ENCODE assay signal across 31 cellular contexts in the genomic region with DNA sequence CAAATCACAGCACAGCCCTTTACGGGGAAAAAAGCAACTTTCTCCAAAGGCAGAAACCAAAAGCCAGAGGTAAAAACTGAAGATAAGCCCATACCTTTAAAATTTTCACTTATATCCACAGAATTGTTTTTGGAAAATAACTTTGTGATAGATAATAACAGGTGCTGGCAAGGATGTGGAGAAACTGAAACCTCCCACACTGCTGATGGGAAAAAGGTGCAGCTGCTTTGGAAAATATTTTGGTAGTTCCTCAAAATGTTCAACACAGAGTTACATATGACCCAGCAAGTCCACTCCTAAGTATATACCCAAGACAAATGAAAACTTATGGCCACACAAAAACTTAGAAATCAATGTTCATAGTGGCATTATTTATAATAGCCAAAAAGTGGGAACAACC. TPM values are rescaled to one million over a fixed set of nuclear protein-coding genes. Genes with fewer than 3 reads are reported as not detected.
"Had no signal": no experiment of that assay in that cellular context is flagged by ENCODE, and none has a peak within 500 bp of the region (broad histone marks: within the 10 kb centered on the region; RNA-seq: fewer than 3 reads in every experiment).

No MANE protein-coding gene starts in this region.

- H3K27ac ChIP-seq: colonic mucosa, esophagus muscularis mucosa, foreskin keratinocyte, gastroesophageal sphincter, heart left ventricle, hepatocyte, ovary, psoas muscle, sigmoid colon, skin epidermis, thoracic aorta, tibial nerve, upper lobe of left lung, uterus had no signal

- H3K9me3 ChIP-seq: colonic mucosa, esophagus muscularis mucosa, gastroesophageal sphincter, heart left ventricle, ovary, psoas muscle, sigmoid colon, spleen, thoracic aorta, tibial nerve, upper lobe of left lung, uterus had no signal

- FAIRE-seq: endothelial cell of umbilical vein, kidney had no signal

- H3K27me3 ChIP-seq: colonic mucosa, esophagus muscularis mucosa, foreskin keratinocyte, gastroesophageal sphincter, heart left ventricle, hepatocyte, ovary, sigmoid colon, spleen, tibial nerve, upper lobe of left lung, uterus had no signal

- H3K4me3 ChIP-seq: colonic mucosa, esophagus muscularis mucosa, gastroesophageal sphincter, heart left ventricle, hepatocyte, lung, ovary, psoas muscle, sigmoid colon, skin epidermis, spleen, thoracic aorta, tibial nerve, upper lobe of left lung, uterus had no signal

- H3K36me3 ChIP-seq: ovary, uterus had no signal

- DNase-seq: colonic mucosa; effector memory CD4-positive, alpha-beta T cell; foreskin keratinocyte; heart left ventricle; kidney; naive B cell; occipital lobe; ovary; posterior cingulate gyrus; psoas muscle; right cardiac atrium; sigmoid colon; spleen; stimulated activated CD4-positive, alpha-beta T cell treated with anti-CD3 and anti-CD28 coated beads, Interleukin-4, amount 100 ng/mL, for 4 hours; stimulated activated naive B cell treated with anti-CD40 and anti-IgM and Interleukin-4, amounts not matched to agents 10 μg/mL and 1 μg/mL and 100 μg/mL, for 72 hours; upper lobe of left lung; uterus had no signal

- H3K4me1 ChIP-seq: colonic mucosa, esophagus muscularis mucosa, foreskin keratinocyte, psoas muscle, sigmoid colon, uterus had no signal

RNA-seq across cellular contexts. Expression of a gene that starts 28.3 kb away (rescaled TPM):
- total RNA-seq: sigmoid colon, upper lobe of left lung had no signal

RNA-seq across cellular contexts. Expression of a gene that starts 39.3 kb away (rescaled TPM):
- total RNA-seq: endothelial cell of umbilical vein, epithelial cell of proximal tubule, fibroblast of lung, foreskin keratinocyte, hepatocyte, left lobe of liver, liver, mononuclear cell, renal cortical epithelial cell, spleen had no signal

RNA-seq across cellular contexts. Expression of a gene that starts 56.9 kb away (rescaled TPM):
- total RNA-seq: mononuclear cell had no signal
